In genomic region chr6:34644716-34645115, GRCh38 we compare ENCODE assay signal across 1 cellular context.
A peak's percentile ranks its signal among the peaks of the same experiment; 100 is the strongest.
TF ChIP-seq lines count a peak whose summit lies in the region.

No MANE protein-coding gene starts in this region.

TF ChIP-seq in GM12878, 131 proteins besides CTCF, POLR2A, EP300 and RAD21 (continues in another document):
- no peak for TF ChIP-seq ESRRA (IDR thresholded peaks at IDR 0.05; ENCODE audit: low read length)
- TF ChIP-seq CREM (IDR thresholded peaks at IDR 0.05; ENCODE audit: low read depth) = 0 out of 2 replicates have a peak, but pooled peaks have one; percentile 39
- TF ChIP-seq, protein P1, sequence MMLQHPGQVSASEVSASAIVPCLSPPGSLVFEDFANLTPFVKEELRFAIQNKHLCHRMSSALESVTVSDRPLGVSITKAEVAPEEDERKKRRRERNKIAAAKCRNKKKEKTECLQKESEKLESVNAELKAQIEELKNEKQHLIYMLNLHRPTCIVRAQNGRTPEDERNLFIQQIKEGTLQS (IDR thresholded peaks at IDR 0.05; ENCODE audit: borderline replicate concordance, extremely low read depth, low read depth, low read length) = no peak
- no peak for TF ChIP-seq GATAD2B (conservative IDR thresholded peaks at IDR 0.05; ENCODE audit: low read depth)
- TF ChIP-seq ZNF24 (IDR thresholded peaks at IDR 0.05) = no peak
- peak; percentile 52; the same call in 1 of the 2 replicates for TF ChIP-seq BCL11A (IDR thresholded peaks at IDR 0.05; ENCODE audit: low read depth, low read length)
- TF ChIP-seq ETV6 (conservative IDR thresholded peaks at IDR 0.05 in 1 of 2, IDR thresholded peaks at IDR 0.05 in 1 of 2; ENCODE audit: borderline replicate concordance in 1 of 2, low read depth in 1 of 2) = peak in 1 of 2 experiments; percentile 38; a peak in 1 of 4 replicates
- TF ChIP-seq ATF7 (IDR thresholded peaks at IDR 0.05; ENCODE audit: low read depth) = peak; percentile 54
- 0 out of 4 replicates have a peak, but pooled peaks of 1 of the 2 experiments have one; percentile 16 for TF ChIP-seq CEBPB (IDR thresholded peaks at IDR 0.05; ENCODE audit: borderline replicate concordance in 1 of 2, low read depth in 2 of 2, low read length in 2 of 2)
- TF ChIP-seq, protein P2, sequence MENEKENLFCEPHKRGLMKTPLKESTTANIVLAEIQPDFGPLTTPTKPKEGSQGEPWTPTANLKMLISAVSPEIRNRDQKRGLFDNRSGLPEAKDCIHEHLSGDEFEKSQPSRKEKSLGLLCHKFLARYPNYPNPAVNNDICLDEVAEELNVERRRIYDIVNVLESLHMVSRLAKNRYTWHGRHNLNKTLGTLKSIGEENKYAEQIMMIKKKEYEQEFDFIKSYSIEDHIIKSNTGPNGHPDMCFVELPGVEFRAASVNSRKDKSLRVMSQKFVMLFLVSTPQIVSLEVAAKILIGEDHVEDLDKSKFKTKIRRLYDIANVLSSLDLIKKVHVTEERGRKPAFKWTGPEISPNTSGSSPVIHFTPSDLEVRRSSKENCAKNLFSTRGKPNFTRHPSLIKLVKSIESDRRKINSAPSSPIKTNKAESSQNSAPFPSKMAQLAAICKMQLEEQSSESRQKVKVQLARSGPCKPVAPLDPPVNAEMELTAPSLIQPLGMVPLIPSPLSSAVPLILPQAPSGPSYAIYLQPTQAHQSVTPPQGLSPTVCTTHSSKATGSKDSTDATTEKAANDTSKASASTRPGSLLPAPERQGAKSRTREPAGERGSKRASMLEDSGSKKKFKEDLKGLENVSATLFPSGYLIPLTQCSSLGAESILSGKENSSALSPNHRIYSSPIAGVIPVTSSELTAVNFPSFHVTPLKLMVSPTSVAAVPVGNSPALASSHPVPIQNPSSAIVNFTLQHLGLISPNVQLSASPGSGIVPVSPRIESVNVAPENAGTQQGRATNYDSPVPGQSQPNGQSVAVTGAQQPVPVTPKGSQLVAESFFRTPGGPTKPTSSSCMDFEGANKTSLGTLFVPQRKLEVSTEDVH (IDR thresholded peaks at IDR 0.05; ENCODE audit: low read depth, partially characterized antibody) = no peak
- no peak for TF ChIP-seq HCFC1 (IDR thresholded peaks at IDR 0.05; ENCODE audit: low read length)
- no peak for TF ChIP-seq SP1 (IDR thresholded peaks at IDR 0.05; ENCODE audit: low read depth, low read length)
- TF ChIP-seq TARDBP (IDR thresholded peaks at IDR 0.05; ENCODE audit: borderline replicate concordance) = no peak
- TF ChIP-seq HDGF (IDR thresholded peaks at IDR 0.05) = no peak
- TF ChIP-seq IKZF2 (IDR thresholded peaks at IDR 0.05) = peak; percentile 55 to 58
- TF ChIP-seq, protein P3, sequence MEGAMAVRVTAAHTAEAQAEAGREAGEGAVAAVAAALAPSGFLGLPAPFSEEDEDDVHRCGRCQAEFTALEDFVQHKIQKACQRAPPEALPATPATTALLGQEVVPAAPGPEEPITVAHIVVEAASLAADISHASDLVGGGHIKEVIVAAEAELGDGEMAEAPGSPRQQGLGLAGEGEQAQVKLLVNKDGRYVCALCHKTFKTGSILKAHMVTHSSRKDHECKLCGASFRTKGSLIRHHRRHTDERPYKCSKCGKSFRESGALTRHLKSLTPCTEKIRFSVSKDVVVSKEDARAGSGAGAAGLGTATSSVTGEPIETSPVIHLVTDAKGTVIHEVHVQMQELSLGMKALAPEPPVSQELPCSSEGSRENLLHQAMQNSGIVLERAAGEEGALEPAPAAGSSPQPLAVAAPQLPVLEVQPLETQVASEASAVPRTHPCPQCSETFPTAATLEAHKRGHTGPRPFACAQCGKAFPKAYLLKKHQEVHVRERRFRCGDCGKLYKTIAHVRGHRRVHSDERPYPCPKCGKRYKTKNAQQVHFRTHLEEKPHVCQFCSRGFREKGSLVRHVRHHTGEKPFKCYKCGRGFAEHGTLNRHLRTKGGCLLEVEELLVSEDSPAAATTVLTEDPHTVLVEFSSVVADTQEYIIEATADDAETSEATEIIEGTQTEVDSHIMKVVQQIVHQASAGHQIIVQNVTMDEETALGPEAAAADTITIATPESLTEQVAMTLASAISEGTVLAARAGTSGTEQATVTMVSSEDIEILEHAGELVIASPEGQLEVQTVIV (IDR thresholded peaks at IDR 0.05; ENCODE audit: borderline replicate concordance, partially characterized antibody) = no peak
- TF ChIP-seq SMC3 (IDR thresholded peaks at IDR 0.05; ENCODE audit: borderline replicate concordance, low read length) = no peak
- TF ChIP-seq MTA2 (IDR thresholded peaks at IDR 0.05; ENCODE audit: low read depth) = no peak
- peak; percentile 38; the same call in 1 of the 2 replicates for TF ChIP-seq CREB1 (IDR thresholded peaks at IDR 0.05; ENCODE audit: low read depth)
- no peak for TF ChIP-seq ZBTB11 (CRISPR knock-in tag; IDR thresholded peaks at IDR 0.05)
- no peak for TF ChIP-seq RB1 (IDR thresholded peaks at IDR 0.05; ENCODE audit: borderline replicate concordance)
- no peak for TF ChIP-seq RCOR1 (conservative IDR thresholded peaks at IDR 0.05; ENCODE audit: low read depth, low read length)
- TF ChIP-seq ZNF274 (IDR thresholded peaks at IDR 0.05; ENCODE audit: insufficient read depth, insufficient read length) = no peak
- TF ChIP-seq ZNF687 (IDR thresholded peaks at IDR 0.05) = no peak
- TF ChIP-seq SKIL (IDR thresholded peaks at IDR 0.05; ENCODE audit: low read depth, poor library complexity, severe bottlenecking) = no peak
- peak; percentile 61 for TF ChIP-seq JUNB (IDR thresholded peaks at IDR 0.05)
- 0 out of 2 replicates have a peak, but pooled peaks have one; percentile 11 for TF ChIP-seq FOXM1 (IDR thresholded peaks at IDR 0.05; ENCODE audit: low read depth, low read length)
- TF ChIP-seq FOS (IDR thresholded peaks at IDR 0.05; ENCODE audit: borderline replicate concordance, extremely low read depth, insufficient read length) = no peak
- no peak for TF ChIP-seq MXI1 (IDR thresholded peaks at IDR 0.05; ENCODE audit: low read depth, low read length)
- TF ChIP-seq DPF2 (IDR thresholded peaks at IDR 0.05) = no peak
- no peak for TF ChIP-seq BHLHE40 (IDR thresholded peaks at IDR 0.05; ENCODE audit: borderline replicate concordance in 1 of 2, low read depth in 2 of 2, low read length in 1 of 2)
- no peak for TF ChIP-seq CUX1 (IDR thresholded peaks at IDR 0.05; ENCODE audit: insufficient replicate concordance, low read depth, low read length)
- TF ChIP-seq EED (IDR thresholded peaks at IDR 0.05; ENCODE audit: low read depth) = peak; percentile 91
- TF ChIP-seq EGR1 (IDR thresholded peaks at IDR 0.05; ENCODE audit: borderline replicate concordance in 1 of 2, low read depth in 2 of 2, low read length in 2 of 2) = 0 out of 3 replicates have a peak, but pooled peaks of 1 of the 2 experiments have one; percentile 20
- no peak for TF ChIP-seq JUND (IDR thresholded peaks at IDR 0.05; ENCODE audit: low read depth, low read length)
- peak; percentile 58; the same call in 1 of the 2 replicates for TF ChIP-seq NFIC (IDR thresholded peaks at IDR 0.05; ENCODE audit: low read depth, low read length)
- no peak for TF ChIP-seq RELB (IDR thresholded peaks at IDR 0.05; ENCODE audit: low read depth)
